ENCODE assay signal across 23 cellular contexts in the genomic region with DNA sequence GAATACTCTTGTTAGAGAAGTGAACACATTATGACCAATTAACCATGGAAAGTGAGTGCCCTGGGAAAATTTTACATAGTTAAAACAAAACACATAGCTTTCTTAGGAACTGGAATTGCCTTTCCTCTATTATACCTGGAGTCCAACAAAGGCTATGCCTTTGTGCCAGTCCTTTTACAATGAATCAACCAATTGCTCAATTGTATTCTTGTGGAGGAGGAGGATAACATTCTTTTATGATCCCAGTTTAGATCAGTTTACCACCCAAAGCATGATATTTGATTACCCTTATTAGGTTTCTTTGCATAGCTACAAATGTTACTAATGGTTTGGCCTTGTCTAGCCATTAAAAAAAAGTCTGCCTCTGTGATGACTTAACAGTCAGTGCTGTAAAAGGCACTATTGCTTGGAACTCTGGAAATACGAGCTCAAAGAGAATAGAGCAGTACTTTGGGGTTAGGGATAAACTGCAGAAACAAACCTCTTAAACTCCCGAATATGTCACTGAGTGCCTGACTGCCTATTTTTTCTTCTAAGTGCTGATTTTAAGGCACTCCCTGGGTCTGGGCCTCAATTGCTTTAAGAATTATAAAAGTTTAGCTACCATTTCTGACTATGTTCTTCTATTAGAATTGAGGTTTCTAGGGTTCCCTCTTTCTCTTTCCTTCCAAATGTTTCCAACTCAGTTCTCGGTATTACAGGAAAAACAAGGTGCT. TPM values are rescaled to one million over a fixed set of nuclear protein-coding genes. Genes with fewer than 3 reads are reported as not detected.
A peak's percentile ranks its signal among the peaks of the same experiment; 100 is the strongest.
DNase-seq lines count a peak whose midpoint lies in the region; ATAC-seq and TF ChIP-seq lines count a peak whose summit lies in the region.
"Had no signal": no experiment of that assay in that cellular context is flagged by ENCODE, and none has a peak within 500 bp of the region (broad histone marks: within the 10 kb centered on the region; RNA-seq: fewer than 3 reads in every experiment).

No MANE protein-coding gene starts in this region.

- DNase-seq in adipocyte (ENCODE audit: low read depth) = peak; percentile 20
- DNase-seq in left colon = no peak
- DNase-seq in renal cortical epithelial cell (ENCODE audit: low read depth) = peak; percentile 21
- no peak for DNase-seq in HK-2 (ENCODE audit: unreplicated experiment)
- DNase-seq in anterior cingulate cortex (lab: John Stamatoyannopoulos, UW) = no peak
- DNase-seq in WTC11 (ENCODE audit: low spot score) = no peak
- no peak for DNase-seq in activated T-helper 2 cell treated with anti-CD3 and anti-CD28 coated beads, Interferon-gamma antibody, Interleukin-2, Interleukin-4, amounts not matched to agents 10 μg/mL and 5 μg/mL and 100 μg/mL, durations not matched to agents 14 hours and 24 hours and 36 hours (ENCODE audit: low spot score)
- DNase-seq: BE2C, DMS79, H7, HFFc6, NCI-H1092 treated with DMSO at 0.1 percent for 48 hours, NCI-H146, NCI-H2029, NCI-H226, NCI-H510A treated with DMSO at 0.1 percent for 48 hours, NCI-H82, SIG-M5, SK-N-SH had no signal

- intact Hi-C loops in left colon (cut with DNase I, micrococcal nuclease) = no loop called here
- intact Hi-C loops in activated T-helper 2 cell treated with anti-CD3 and anti-CD28 coated beads, Interferon-gamma antibody, Interleukin-2, Interleukin-4, amounts not matched to agents 10 μg/mL and 5 μg/mL and 100 μg/mL, durations not matched to agents 14 hours and 24 hours and 36 hours (cut with micrococcal nuclease) = no loop called here

- H3K4me3 Mint-ChIP-seq in WTC11 = no peak overlapping the region
- H3K4me3 Mint-ChIP-seq in activated T-helper 2 cell treated with anti-CD3 and anti-CD28 coated beads, Interferon-gamma antibody, Interleukin-2, Interleukin-4, amounts not matched to agents 10 μg/mL and 5 μg/mL and 100 μg/mL, durations not matched to agents 14 hours and 24 hours and 36 hours (ENCODE audit: low read depth) = no peak overlapping the region
- H3K4me3 Mint-ChIP-seq: HFFc6 had no signal

- no peak for TF ChIP-seq CTCF in WTC11 (IDR thresholded peaks at IDR 0.05)

- H3K27ac Mint-ChIP-seq in WTC11 = no peak overlapping the region
- H3K27ac Mint-ChIP-seq in activated T-helper 2 cell treated with anti-CD3 and anti-CD28 coated beads, Interferon-gamma antibody, Interleukin-2, Interleukin-4, amounts not matched to agents 10 μg/mL and 5 μg/mL and 100 μg/mL, durations not matched to agents 14 hours and 24 hours and 36 hours = no peak overlapping the region
- H3K27ac Mint-ChIP-seq: HFFc6 had no signal

- no peak overlapping the region for H3K9ac ChIP-seq in adipocyte (ENCODE audit: low read length)
- H3K9ac ChIP-seq: KMS-11, SK-N-SH had no signal

- H3K36me3 Mint-ChIP-seq in WTC11 = no peaks in the 10 kb centered on the region
- no peaks in the 10 kb centered on the region for H3K36me3 Mint-ChIP-seq in activated T-helper 2 cell treated with anti-CD3 and anti-CD28 coated beads, Interferon-gamma antibody, Interleukin-2, Interleukin-4, amounts not matched to agents 10 μg/mL and 5 μg/mL and 100 μg/mL, durations not matched to agents 14 hours and 24 hours and 36 hours (ENCODE audit: low read depth)

- H3K27me3 Mint-ChIP-seq in WTC11 (ENCODE audit: low read depth) = no peaks in the 10 kb centered on the region
- no peaks in the 10 kb centered on the region for H3K27me3 Mint-ChIP-seq in activated T-helper 2 cell treated with anti-CD3 and anti-CD28 coated beads, Interferon-gamma antibody, Interleukin-2, Interleukin-4, amounts not matched to agents 10 μg/mL and 5 μg/mL and 100 μg/mL, durations not matched to agents 14 hours and 24 hours and 36 hours (ENCODE audit: low read depth)

- H3K9me3 ChIP-seq in adipocyte (ENCODE audit: control insufficient read depth, low read length) = no peaks in the 10 kb centered on the region
- H3K9me3 ChIP-seq: A549, BE2C, SK-N-SH had no signal

- no peak overlapping the region for H3K4me3 ChIP-seq in adipocyte (ENCODE audit: low read length)
- H3K4me3 ChIP-seq: A549 had no signal

- CTCF ChIA-PET in WTC11 (lab: Charles Lee) = interaction anchor here (1.5 kb wide), 1 partner anchor 56 kb away, joined by 4 read pairs; no protein-coding TSS in a partner anchor

- TF ChIP-seq EP300 in Ishikawa (IDR thresholded peaks at IDR 0.05; ENCODE audit: borderline replicate concordance) = no peak

- ATAC-seq in left colon (peak; percentile 23), WTC11 (no peak)
- ATAC-seq: A549, Panc1 had no signal

- H3K36me3 ChIP-seq in adipocyte (ENCODE audit: control insufficient read depth, insufficient read depth, low read length, severe bottlenecking) = no peaks in the 10 kb centered on the region
- H3K36me3 ChIP-seq: BE2C had no signal

- H3K4me1 Mint-ChIP-seq in WTC11 = peaks cover 13% of the 10 kb centered on the region
- peaks cover 5% of the 10 kb centered on the region for H3K4me1 Mint-ChIP-seq in activated T-helper 2 cell treated with anti-CD3 and anti-CD28 coated beads, Interferon-gamma antibody, Interleukin-2, Interleukin-4, amounts not matched to agents 10 μg/mL and 5 μg/mL and 100 μg/mL, durations not matched to agents 14 hours and 24 hours and 36 hours (ENCODE audit: low read depth)

- no peak for TF ChIP-seq RAD21 in Ishikawa (IDR thresholded peaks at IDR 0.05; ENCODE audit: low read depth)

- H3K27me3 ChIP-seq in adipocyte (replicated peaks; ENCODE audit: control insufficient read depth, insufficient read depth, low read length) = no peaks in the 10 kb centered on the region
- H3K27me3 ChIP-seq: BE2C had no signal

- POLR2A ChIA-PET in WTC11 (lab: Charles Lee) = interaction anchor here (1.3 kb wide), 1 partner anchor 22 kb away, joined by 3 read pairs; no protein-coding TSS in a partner anchor

- no peaks in the 10 kb centered on the region for H3K9me3 Mint-ChIP-seq in WTC11
- H3K9me3 Mint-ChIP-seq in activated T-helper 2 cell treated with anti-CD3 and anti-CD28 coated beads, Interferon-gamma antibody, Interleukin-2, Interleukin-4, amounts not matched to agents 10 μg/mL and 5 μg/mL and 100 μg/mL, durations not matched to agents 14 hours and 24 hours and 36 hours = no peaks in the 10 kb centered on the region
- H3K9me3 Mint-ChIP-seq: HFFc6 had no signal

- H3K4me1 ChIP-seq in adipocyte (ENCODE audit: control insufficient read depth, insufficient read depth, low read length) = peaks cover 4% of the 10 kb centered on the region
- H3K4me1 ChIP-seq: BE2C had no signal

TF ChIP-seq in Ishikawa, 13 proteins besides CTCF, POLR2A, EP300 and RAD21 (continues in another document):
- TF ChIP-seq CEBPB (IDR thresholded peaks at IDR 0.05) (peak; percentile 71), CREB1 (IDR thresholded peaks at IDR 0.05; ENCODE audit: low read depth) (peak; percentile 3; the same call in 1 of the 2 replicates), TEAD4 (IDR thresholded peaks at IDR 0.05) (no peak)
- TF ChIP-seq, protein P1, sequence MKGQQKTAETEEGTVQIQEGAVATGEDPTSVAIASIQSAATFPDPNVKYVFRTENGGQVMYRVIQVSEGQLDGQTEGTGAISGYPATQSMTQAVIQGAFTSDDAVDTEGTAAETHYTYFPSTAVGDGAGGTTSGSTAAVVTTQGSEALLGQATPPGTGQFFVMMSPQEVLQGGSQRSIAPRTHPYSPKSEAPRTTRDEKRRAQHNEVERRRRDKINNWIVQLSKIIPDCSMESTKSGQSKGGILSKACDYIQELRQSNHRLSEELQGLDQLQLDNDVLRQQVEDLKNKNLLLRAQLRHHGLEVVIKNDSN (IDR thresholded peaks at IDR 0.05) = no peak

TF ChIP-seq in WTC11, 78 proteins besides CTCF, POLR2A, EP300 and RAD21 (continues in another document):
- TF ChIP-seq FOXJ3 (CRISPR knock-in tag; IDR thresholded peaks at IDR 0.05; ENCODE audit: borderline replicate concordance) (no peak), JAZF1 (CRISPR knock-in tag; IDR thresholded peaks at IDR 0.05) (no peak), CREB1 (CRISPR knock-in tag; IDR thresholded peaks at IDR 0.05) (no peak)
- TF ChIP-seq, protein P2, sequence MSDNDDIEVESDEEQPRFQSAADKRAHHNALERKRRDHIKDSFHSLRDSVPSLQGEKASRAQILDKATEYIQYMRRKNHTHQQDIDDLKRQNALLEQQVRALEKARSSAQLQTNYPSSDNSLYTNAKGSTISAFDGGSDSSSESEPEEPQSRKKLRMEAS (CRISPR knock-in tag; IDR thresholded peaks at IDR 0.05) = no peak
- TF ChIP-seq, protein P3, sequence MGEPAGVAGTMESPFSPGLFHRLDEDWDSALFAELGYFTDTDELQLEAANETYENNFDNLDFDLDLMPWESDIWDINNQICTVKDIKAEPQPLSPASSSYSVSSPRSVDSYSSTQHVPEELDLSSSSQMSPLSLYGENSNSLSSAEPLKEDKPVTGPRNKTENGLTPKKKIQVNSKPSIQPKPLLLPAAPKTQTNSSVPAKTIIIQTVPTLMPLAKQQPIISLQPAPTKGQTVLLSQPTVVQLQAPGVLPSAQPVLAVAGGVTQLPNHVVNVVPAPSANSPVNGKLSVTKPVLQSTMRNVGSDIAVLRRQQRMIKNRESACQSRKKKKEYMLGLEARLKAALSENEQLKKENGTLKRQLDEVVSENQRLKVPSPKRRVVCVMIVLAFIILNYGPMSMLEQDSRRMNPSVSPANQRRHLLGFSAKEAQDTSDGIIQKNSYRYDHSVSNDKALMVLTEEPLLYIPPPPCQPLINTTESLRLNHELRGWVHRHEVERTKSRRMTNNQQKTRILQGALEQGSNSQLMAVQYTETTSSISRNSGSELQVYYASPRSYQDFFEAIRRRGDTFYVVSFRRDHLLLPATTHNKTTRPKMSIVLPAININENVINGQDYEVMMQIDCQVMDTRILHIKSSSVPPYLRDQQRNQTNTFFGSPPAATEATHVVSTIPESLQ (CRISPR knock-in tag; IDR thresholded peaks at IDR 0.05) = no peak

RNA-seq across cellular contexts. Expression of a gene that starts 28.7 kb away (rescaled TPM):
- total RNA-seq in left colon (100 to 1,000 TPM; 457 to 472 TPM), renal cortical epithelial cell (57.0 and 83.5 TPM in 2 replicates), WTC11 (2021) (26.4 to 32.6 TPM (median 29.9 TPM) in 3 replicates)
- total RNA-seq in activated T-helper 2 cell treated with anti-CD3 and anti-CD28 coated beads, Interferon-gamma antibody, Interleukin-2, Interleukin-4, amounts not matched to agents 10 μg/mL and 5 μg/mL and 100 μg/mL, durations not matched to agents 14 hours and 24 hours and 36 hours = 6.2 and 6.8 TPM in 2 replicates

RNA-seq across cellular contexts. Expression of a gene that starts 46.4 kb away (rescaled TPM):
- total RNA-seq in left colon = 10 to 100 TPM; 13.7 to 18.9 TPM
- total RNA-seq in renal cortical epithelial cell = 35.6 and 48.7 TPM in 2 replicates
- total RNA-seq in WTC11 (2021) = 22.9 to 26.7 TPM (median 24.2 TPM) in 3 replicates
- 29.1 and 32.8 TPM in 2 replicates for total RNA-seq in activated T-helper 2 cell treated with anti-CD3 and anti-CD28 coated beads, Interferon-gamma antibody, Interleukin-2, Interleukin-4, amounts not matched to agents 10 μg/mL and 5 μg/mL and 100 μg/mL, durations not matched to agents 14 hours and 24 hours and 36 hours

Comparison
In these comparisons a context has a peak if more than half of its experiments do, and no peak if none do; other contexts are left out.
1. DNase-seq: peak in adipocyte (single experiment) and renal cortical epithelial cell (single experiment); none in left colon (0 of 2), HK-2 (single experiment), anterior cingulate cortex (0 of 58), WTC11 (single experiment) and activated T-helper 2 cell treated with anti-CD3 and anti-CD28 coated beads, Interferon-gamma antibody, Interleukin-2, Interleukin-4, amounts not matched to agents 10 μg/mL and 5 μg/mL and 100 μg/mL, durations not matched to agents 14 hours and 24 hours and 36 hours (single experiment).